In genomic region chr13:72875233-72875632, GRCh38 we compare ENCODE assay signal across 20 cellular contexts.
"Had no signal": no experiment of that assay in that cellular context is flagged by ENCODE, and none has a peak within 500 bp of the region (broad histone marks: within the 10 kb centered on the region; RNA-seq: fewer than 3 reads in every experiment).

No MANE protein-coding gene starts in this region.

- H3K27me3 ChIP-seq: brain microvascular endothelial cell, colonic mucosa, heart right ventricle had no signal

- H3K9me3 ChIP-seq: colonic mucosa had no signal

- H3K36me3 ChIP-seq: brain microvascular endothelial cell, colonic mucosa had no signal

- H3K4me1 ChIP-seq: colonic mucosa, heart right ventricle had no signal

- H3K9me3 Mint-ChIP-seq: memory B cell had no signal

- H3K4me3 Mint-ChIP-seq: activated CD8-positive, alpha-beta T cell treated with anti-CD3 and anti-CD28 coated beads, Interleukin-2, amount 10 ng/mL, durations not matched to agents 7 days and 5 days; activated T-cell treated with anti-CD3 and anti-CD28 coated beads, Interleukin-2, amount 50 U/mL, for 24 hours; memory B cell had no signal

- DNase-seq: activated CD4-positive, alpha-beta T cell treated with anti-CD3 and anti-CD28 coated beads for 48 hours; activated CD8-positive, alpha-beta T cell treated with anti-CD3 and anti-CD28 coated beads, Interleukin-2, amount 10 ng/mL, durations not matched to agents 7 days and 5 days; activated effector memory CD4-positive, alpha-beta T cell treated with anti-CD3 and anti-CD28 coated beads, Interleukin-2, amount 50 U/mL, for 16 hours; activated T-cell treated with anti-CD3 and anti-CD28 coated beads, Interleukin-2, amount 50 U/mL, for 24 hours; amygdala; brain microvascular endothelial cell; central memory CD4-positive, alpha-beta T cell; colonic mucosa; erythroblast; heart right ventricle; kidney glomerular epithelial cell; occipital lobe; stimulated activated CD4-positive, alpha-beta T cell treated with anti-CD3 and anti-CD28 coated beads, Interleukin-12 subunit alpha, Interleukin-12 subunit beta, amount 100 ng/mL, for 4 hours; stimulated activated CD4-positive, alpha-beta T cell treated with anti-CD3 and anti-CD28 coated beads, Interleukin-1b, Interleukin-23, amount 100 ng/mL, for 48 hours; stimulated activated CD8-positive, alpha-beta memory T cell treated with anti-CD3 and anti-CD28 coated beads, Interleukin-4, amount 100 ng/mL, for 48 hours; stimulated activated naive CD4-positive, alpha-beta T cell; SW 1271; T-helper 2 cell had no signal

- H3K27me3 Mint-ChIP-seq: activated T-cell treated with anti-CD3 and anti-CD28 coated beads, Interleukin-2, amount 50 U/mL, for 24 hours; memory B cell had no signal

- H3K27ac ChIP-seq: brain microvascular endothelial cell, colonic mucosa, heart right ventricle had no signal

- H3K4me3 ChIP-seq: colonic mucosa, heart right ventricle had no signal

- H3K27ac Mint-ChIP-seq: activated CD8-positive, alpha-beta T cell treated with anti-CD3 and anti-CD28 coated beads, Interleukin-2, amount 10 ng/mL, durations not matched to agents 7 days and 5 days; activated naive CD4-positive, alpha-beta T cell treated with anti-CD3 and anti-CD28 coated beads, Interleukin-2, amount 50 U/mL, for 72 hours; activated T-cell treated with anti-CD3 and anti-CD28 coated beads, Interleukin-2, amount 50 U/mL, for 24 hours; memory B cell had no signal

- ATAC-seq: activated CD8-positive, alpha-beta T cell treated with anti-CD3 and anti-CD28 coated beads, Interleukin-2, amount 10 ng/mL, durations not matched to agents 7 days and 5 days; activated naive CD4-positive, alpha-beta T cell treated with anti-CD3 and anti-CD28 coated beads, Interleukin-2, amount 50 U/mL, for 72 hours; heart right ventricle had no signal
